Comparison of ENCODE assay signal across 2 cellular contexts in genomic region chr13:28493740-28494536, GRCh38.
TF ChIP-seq lines count a peak whose summit lies in the region.

No MANE protein-coding gene starts in this region.

TF ChIP-seq in liver, 16 proteins besides CTCF, POLR2A, EP300 and RAD21 (continued from another document):
- no peak for TF ChIP-seq MAX (IDR thresholded peaks at IDR 0.05)
- TF ChIP-seq GABPA (IDR thresholded peaks at IDR 0.05 in 1 of 2, conservative IDR thresholded peaks at IDR 0.05 in 1 of 2): no peak
- TF ChIP-seq TAF1 (conservative IDR thresholded peaks at IDR 0.05): no peak
- no peak for TF ChIP-seq FOXA1 (IDR thresholded peaks at IDR 0.05)
- TF ChIP-seq REST (IDR thresholded peaks at IDR 0.05): no peak
TF ChIP-seq in liver: peak in this region for 0.

TF ChIP-seq in HepG2, 621 proteins besides CTCF, POLR2A, EP300 and RAD21 (continued from another document):
- no peak for TF ChIP-seq ZBTB4 (CRISPR knock-in tag; IDR thresholded peaks at IDR 0.05; ENCODE audit: borderline replicate concordance)
- no peak for TF ChIP-seq PRMT3 (CRISPR knock-in tag; IDR thresholded peaks at IDR 0.05; ENCODE audit: borderline replicate concordance, low read depth)
- no peak for TF ChIP-seq CREB3 (CRISPR knock-in tag; IDR thresholded peaks at IDR 0.05)
- no peak for TF ChIP-seq PRPF4 (IDR thresholded peaks at IDR 0.05; ENCODE audit: low read depth, low read length, poor library complexity, severe bottlenecking)
- no peak for TF ChIP-seq SIX1 (CRISPR knock-in tag; IDR thresholded peaks at IDR 0.05; ENCODE audit: borderline replicate concordance)
